Comparison of ENCODE assay signal across 27 cellular contexts in genomic region chr2:153133716-153134115, GRCh38.
"Had no signal": no experiment of that assay in that cellular context is flagged by ENCODE, and none has a peak within 500 bp of the region (broad histone marks: within the 10 kb centered on the region; RNA-seq: fewer than 3 reads in every experiment).

No MANE protein-coding gene starts in this region.

- H3K36me3 ChIP-seq: heart left ventricle, left ventricle myocardium inferior, ovary, right atrium auricular region, right lobe of liver, stomach, thyroid gland, transverse colon, upper lobe of left lung, vagina had no signal

- H3K27me3 ChIP-seq: heart left ventricle, ovary, right atrium auricular region, right lobe of liver, stomach, testis, thyroid gland, transverse colon, upper lobe of left lung, vagina had no signal

- H3K9me3 ChIP-seq: heart left ventricle, left ventricle myocardium inferior, mucosa of descending colon, ovary, right atrium auricular region, right lobe of liver, stomach, testis, thyroid gland, transverse colon, upper lobe of left lung, vagina had no signal

- H3K4me1 ChIP-seq: heart left ventricle, left ventricle myocardium inferior, right atrium auricular region, right lobe of liver, stomach, testis, thyroid gland, transverse colon, upper lobe of left lung, vagina had no signal

- H3K4me3 ChIP-seq: heart left ventricle, left ventricle myocardium inferior, lung, mucosa of descending colon, ovary, right atrium auricular region, right lobe of liver, smooth muscle cell, stomach, testis, thyroid gland, transverse colon, upper lobe of left lung, vagina had no signal

- ATAC-seq: heart left ventricle; left colon; mucosa of descending colon; naive thymus-derived CD4-positive, alpha-beta T cell; natural killer cell treated with Interleukin-12 subunit alpha and Interleukin-12 subunit beta and Interleukin-15 and Interleukin-18, amount 100 ng/mL, for 72 hours; right lobe of liver; stimulated activated naive B cell treated with anti-CD40 and anti-IgM and Interleukin-4, amounts not matched to agents 10 μg/mL and 1 μg/mL and 100 μg/mL, for 72 hours; stimulated activated naive CD8-positive, alpha-beta T cell treated with anti-CD3 and anti-CD28 coated beads, Interleukin-15, Interleukin-2, amounts not matched to agents 100 U/mL and 50 U/mL, for 24 hours had no signal

- H3K27ac ChIP-seq: heart left ventricle, left ventricle myocardium inferior, ovary, right atrium auricular region, right lobe of liver, stomach, testis, thyroid gland, transverse colon, upper lobe of left lung, vagina had no signal

- DNase-seq: heart left ventricle; hypothalamus; immature natural killer cell; kidney; left colon; left ventricle myocardium inferior; midbrain; mucosa of descending colon; naive thymus-derived CD4-positive, alpha-beta T cell; ovary; right lobe of liver; stimulated activated CD4-positive, alpha-beta T cell treated with anti-CD3 and anti-CD28 coated beads, Interleukin-1b, Interleukin-23, amount 100 ng/mL, for 48 hours; stimulated activated CD4-positive, alpha-beta T cell treated with anti-CD3 and anti-CD28 coated beads, Interleukin-2, amount 100 ng/mL, for 48 hours; stimulated activated CD4-positive, alpha-beta T cell treated with anti-CD3 and anti-CD28 coated beads, Interleukin-4, amount 100 ng/mL, for 4 hours; stimulated activated CD8-positive, alpha-beta memory T cell treated with anti-CD3 and anti-CD28 coated beads, Interleukin-4, amount 100 ng/mL, for 48 hours; stimulated activated naive B cell treated with anti-CD40 and anti-IgM and Interleukin-4, amounts not matched to agents 10 μg/mL and 1 μg/mL and 100 μg/mL, for 72 hours; stimulated activated naive CD8-positive, alpha-beta T cell treated with anti-CD3 and anti-CD28 coated beads, Interleukin-15, Interleukin-2, amounts not matched to agents 100 U/mL and 50 U/mL, for 24 hours; stomach; testis; thyroid gland; transverse colon; upper lobe of left lung had no signal

- H3K4me2 ChIP-seq: smooth muscle cell had no signal
